In genomic region chr16:30491229-30491628, GRCh38 we compare ENCODE assay signal across 20 cellular contexts. TPM values are rescaled to one million over a fixed set of nuclear protein-coding genes. Genes with fewer than 3 reads are reported as not detected.
DNase-seq lines count a peak whose midpoint lies in the region; ATAC-seq and TF ChIP-seq lines count a peak whose summit lies in the region.
"Had no signal": no experiment of that assay in that cellular context is flagged by ENCODE, and none has a peak within 500 bp of the region (broad histone marks: within the 10 kb centered on the region; RNA-seq: fewer than 3 reads in every experiment).

No MANE protein-coding gene starts in this region.

- no peak overlapping the region for H3K4me3 ChIP-seq in Loucy (ENCODE audit: low read length, poor library complexity, severe bottlenecking)
- H3K4me3 ChIP-seq: dorsolateral prefrontal cortex, mucosa of descending colon, right lobe of liver, tibial nerve had no signal

- no peaks in the 10 kb centered on the region for H3K79me2 ChIP-seq in Loucy (ENCODE audit: insufficient read depth, low read length)

- H3K4me2 ChIP-seq in Loucy (ENCODE audit: low read depth, low read length, poor library complexity, severe bottlenecking) = peak overlapping the region; percentile 44

- no peak overlapping the region for H3K4me3 Mint-ChIP-seq in activated naive CD8-positive, alpha-beta T cell treated with anti-CD3 and anti-CD28 coated beads for 36 hours
- no peak overlapping the region for H3K4me3 Mint-ChIP-seq in stimulated activated naive B cell treated with anti-CD40 and anti-IgM and Interleukin-4, amounts not matched to agents 10 μg/mL and 1 μg/mL and 100 μg/mL, for 72 hours
- H3K4me3 Mint-ChIP-seq: HFFc6, IgD-negative memory B cell had no signal

- no peak overlapping the region for H2AFZ ChIP-seq in Loucy (ENCODE audit: low read length)

- H3K9me3 Mint-ChIP-seq in activated naive CD4-positive, alpha-beta T cell treated with anti-CD3 and anti-CD28 coated beads, Interleukin-2, amount 50 U/mL, for 72 hours = peaks cover 0 to 4% of the 10 kb centered on the region in 2 donors
- H3K9me3 Mint-ChIP-seq in activated naive CD8-positive, alpha-beta T cell treated with anti-CD3 and anti-CD28 coated beads for 36 hours = no peaks in the 10 kb centered on the region
- no peaks in the 10 kb centered on the region for H3K9me3 Mint-ChIP-seq in stimulated activated naive B cell treated with anti-CD40 and anti-IgM and Interleukin-4, amounts not matched to agents 10 μg/mL and 1 μg/mL and 100 μg/mL, for 72 hours
- H3K9me3 Mint-ChIP-seq: HFFc6, IgD-negative memory B cell had no signal

- no peaks in the 10 kb centered on the region for H3K27me3 Mint-ChIP-seq in activated naive CD8-positive, alpha-beta T cell treated with anti-CD3 and anti-CD28 coated beads for 36 hours
- no peaks in the 10 kb centered on the region for H3K27me3 Mint-ChIP-seq in stimulated activated naive B cell treated with anti-CD40 and anti-IgM and Interleukin-4, amounts not matched to agents 10 μg/mL and 1 μg/mL and 100 μg/mL, for 72 hours
- H3K27me3 Mint-ChIP-seq: IgD-negative memory B cell had no signal

- no peaks in the 10 kb centered on the region for H3K27me3 ChIP-seq in Loucy (ENCODE audit: insufficient read depth, low read length, poor library complexity, severe bottlenecking)
- H3K27me3 ChIP-seq: right lobe of liver, tibial nerve had no signal

- no peak for ATAC-seq in activated naive CD4-positive, alpha-beta T cell treated with anti-CD3 and anti-CD28 coated beads, Interleukin-2, amount 50 U/mL, for 72 hours
- no peak for ATAC-seq in stimulated activated naive B cell treated with anti-CD40 and anti-IgM and Interleukin-4, amounts not matched to agents 10 μg/mL and 1 μg/mL and 100 μg/mL, for 72 hours (replicated peaks)
- no peak for ATAC-seq in GM18861 (IDR thresholded peaks at IDR 0.05; ENCODE audit: unreplicated experiment)

- H4K20me1 ChIP-seq in Loucy (ENCODE audit: insufficient read depth, low read length, poor library complexity, severe bottlenecking) = no peaks in the 10 kb centered on the region

- peaks cover 3% of the 10 kb centered on the region; the same call in 1 of the 2 replicates for H3K36me3 ChIP-seq in Loucy (ENCODE audit: insufficient read depth, low read length)
- H3K36me3 ChIP-seq: tibial nerve had no signal

- peak overlapping the region; percentile 18 for H3K9ac ChIP-seq in Loucy (ENCODE audit: low read depth, low read length, poor library complexity, severe bottlenecking)

- H3F3A ChIP-seq in Loucy (ENCODE audit: low read depth) = no peaks in the 10 kb centered on the region

- peaks cover 12% of the 10 kb centered on the region for H3K4me1 ChIP-seq in Loucy (ENCODE audit: insufficient read depth, low read length, poor library complexity, severe bottlenecking)
- H3K4me1 ChIP-seq: tibial nerve had no signal

- H3K4me1 Mint-ChIP-seq in activated naive CD8-positive, alpha-beta T cell treated with anti-CD3 and anti-CD28 coated beads for 36 hours = peaks cover 34% of the 10 kb centered on the region
- H3K4me1 Mint-ChIP-seq in stimulated activated naive B cell treated with anti-CD40 and anti-IgM and Interleukin-4, amounts not matched to agents 10 μg/mL and 1 μg/mL and 100 μg/mL, for 72 hours = peaks cover 15 to 21% of the 10 kb centered on the region in 2 donors

- no peaks in the 10 kb centered on the region for H3K9me3 ChIP-seq in Loucy (ENCODE audit: insufficient read depth, low read depth, low read length)
- H3K9me3 ChIP-seq: mucosa of descending colon, right lobe of liver, tibial nerve had no signal

- H3K9me2 ChIP-seq in Loucy (replicated peaks; ENCODE audit: low read depth, low read length) = no peaks in the 10 kb centered on the region

- no peak for DNase-seq in activated naive CD4-positive, alpha-beta T cell treated with anti-CD3 and anti-CD28 coated beads, Interleukin-2, amount 50 U/mL, for 72 hours (ENCODE audit: low spot score in 2 of 2)
- DNase-seq in activated naive CD4-positive, alpha-beta T cell treated with anti-CD3 and anti-CD28 coated beads, Interleukin-2, amount 50 U/mL, for 16 hours = no peak
- no peak for DNase-seq in activated naive CD8-positive, alpha-beta T cell treated with anti-CD3 and anti-CD28 coated beads for 36 hours
- no peak for DNase-seq in stimulated activated naive B cell treated with anti-CD40 and anti-IgM and Interleukin-4, amounts not matched to agents 10 μg/mL and 1 μg/mL and 100 μg/mL, for 72 hours
- no peak for DNase-seq in stimulated activated naive CD4-positive, alpha-beta T cell treated with Interleukin-2 at 50 U/mL for 16 hours (lab: John Stamatoyannopoulos, UW)
- no peak for DNase-seq in iPS-NIHi7 (ENCODE audit: extremely low spot score)
- DNase-seq: COR-L47; dorsolateral prefrontal cortex; NCI-H1417; NCI-H446; stimulated activated CD4-positive, alpha-beta T cell treated with anti-CD3 and anti-CD28 coated beads, Interleukin-12 subunit alpha, Interleukin-12 subunit beta, amount 100 ng/mL, for 4 hours had no signal

- peak overlapping the region; percentile 57 to 70 for H3K27ac Mint-ChIP-seq in activated naive CD4-positive, alpha-beta T cell treated with anti-CD3 and anti-CD28 coated beads, Interleukin-2, amount 50 U/mL, for 72 hours
- peak overlapping the region; percentile 75 for H3K27ac Mint-ChIP-seq in activated naive CD8-positive, alpha-beta T cell treated with anti-CD3 and anti-CD28 coated beads for 36 hours
- peak overlapping the region; percentile 59 for H3K27ac Mint-ChIP-seq in stimulated activated naive B cell treated with anti-CD40 and anti-IgM and Interleukin-4, amounts not matched to agents 10 μg/mL and 1 μg/mL and 100 μg/mL, for 72 hours
- H3K27ac Mint-ChIP-seq: HFFc6 had no signal

- H3K36me3 Mint-ChIP-seq in activated naive CD4-positive, alpha-beta T cell treated with anti-CD3 and anti-CD28 coated beads, Interleukin-2, amount 50 U/mL, for 72 hours = peaks cover 45 to 54% of the 10 kb centered on the region in 2 donors
- H3K36me3 Mint-ChIP-seq in activated naive CD8-positive, alpha-beta T cell treated with anti-CD3 and anti-CD28 coated beads for 36 hours = peaks cover 56% of the 10 kb centered on the region
- peaks cover 60% of the 10 kb centered on the region in 2 donors for H3K36me3 Mint-ChIP-seq in stimulated activated naive B cell treated with anti-CD40 and anti-IgM and Interleukin-4, amounts not matched to agents 10 μg/mL and 1 μg/mL and 100 μg/mL, for 72 hours

- TF ChIP-seq CTCF in Loucy (conservative IDR thresholded peaks at IDR 0.05; ENCODE audit: low read length) = no peak

RNA-seq across cellular contexts. Expression of gene ITGAL, which starts 18.7 kb away (rescaled TPM):
- total RNA-seq in activated naive CD4-positive, alpha-beta T cell treated with anti-CD3 and anti-CD28 coated beads, Interleukin-2, amount 50 U/mL, for 72 hours = 100 to 1,000 TPM; 297 to 390 TPM
- total RNA-seq in activated naive CD8-positive, alpha-beta T cell treated with anti-CD3 and anti-CD28 coated beads for 36 hours = 100 to 1,000 TPM; 233 to 235 TPM
- total RNA-seq: endothelial cell of umbilical vein, HFFc6, M059J had no signal

RNA-seq across cellular contexts. Expression of gene ZNF768, which starts 35.1 kb away (rescaled TPM):
- total RNA-seq in activated naive CD4-positive, alpha-beta T cell treated with anti-CD3 and anti-CD28 coated beads, Interleukin-2, amount 50 U/mL, for 72 hours = 1 to 10 TPM; 2.3 to 9.3 TPM
- 10 to 100 TPM; 11.4 to 11.8 TPM for total RNA-seq in activated naive CD8-positive, alpha-beta T cell treated with anti-CD3 and anti-CD28 coated beads for 36 hours

RNA-seq across cellular contexts. Expression of gene ZNF747, which starts 43.4 kb away (rescaled TPM):
- 1 to 10 TPM; 4.5 to 8.2 TPM for total RNA-seq in activated naive CD4-positive, alpha-beta T cell treated with anti-CD3 and anti-CD28 coated beads, Interleukin-2, amount 50 U/mL, for 72 hours
- total RNA-seq in activated naive CD8-positive, alpha-beta T cell treated with anti-CD3 and anti-CD28 coated beads for 36 hours = 10 to 100 TPM; 10.9 to 11.2 TPM

RNA-seq across cellular contexts. Expression of gene SEPHS2, which starts 45.6 kb away (rescaled TPM):
- 10 to 100 TPM; 54.8 to 62.7 TPM for total RNA-seq in activated naive CD4-positive, alpha-beta T cell treated with anti-CD3 and anti-CD28 coated beads, Interleukin-2, amount 50 U/mL, for 72 hours
- 10 to 100 TPM; 80.1 to 80.6 TPM for total RNA-seq in activated naive CD8-positive, alpha-beta T cell treated with anti-CD3 and anti-CD28 coated beads for 36 hours
